In the genomic region with DNA sequence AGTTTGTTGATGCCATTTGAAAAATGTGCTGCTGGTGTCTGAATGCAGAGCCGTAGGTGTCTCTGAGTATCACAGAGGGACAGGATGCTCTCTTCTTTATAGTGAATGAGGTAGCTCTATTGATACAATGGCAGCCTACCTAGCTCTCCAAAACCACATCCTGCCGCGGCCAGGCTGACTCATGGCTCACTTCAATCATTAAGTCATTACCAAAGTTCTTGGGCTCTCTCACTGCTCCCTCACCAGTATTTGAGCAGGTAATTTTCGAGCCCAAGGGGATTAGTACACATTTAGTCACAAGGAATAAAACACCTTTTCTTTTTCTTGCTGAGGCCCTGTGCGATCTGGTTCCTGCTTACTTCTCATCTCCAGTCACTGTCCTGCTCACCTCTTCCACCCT, we compare ENCODE assay signal across 33 cellular contexts.
DNase-seq lines count a peak whose midpoint lies in the region; ATAC-seq, FAIRE-seq and TF ChIP-seq lines count a peak whose summit lies in the region.
"Had no signal": no experiment of that assay in that cellular context is flagged by ENCODE, and none has a peak within 500 bp of the region (broad histone marks: within the 10 kb centered on the region; RNA-seq: fewer than 3 reads in every experiment).

No MANE protein-coding gene starts in this region.

- H3F3A ChIP-seq in MM.1S (ENCODE audit: insufficient read depth, low read length): no peaks in the 10 kb centered on the region

- H2AFZ ChIP-seq in MM.1S (ENCODE audit: low read length) (no peak overlapping the region), GM12878 (ENCODE audit: control insufficient read depth, low read depth, low read length) (no peak overlapping the region)

- SMC1A ChIA-PET in GM12878 (lab: Charles Lee; ENCODE audit: uncharacterized antibody, unreplicated experiment): no interaction called here

- ATAC-seq in GM12878 (no peak), GM21515 (IDR thresholded peaks at IDR 0.05; ENCODE audit: unreplicated experiment) (no peak)
- ATAC-seq: natural killer cell; stimulated activated effector memory CD8-positive, alpha-beta T cell treated with anti-CD3 and anti-CD28 coated beads, Interleukin-12 subunit alpha, Interleukin-12 subunit beta, amount 100 ng/mL, for 72 hours; T-cell had no signal

- H3K4me1 ChIP-seq in MM.1S (ENCODE audit: low read length) (no peaks in the 10 kb centered on the region), GM12878 (ENCODE audit: control insufficient read depth, insufficient read depth, low read length) (no peaks in the 10 kb centered on the region), esophagus squamous epithelium (peaks cover 0 to 13% (median 6%) of the 10 kb centered on the region in 3 donors)
- H3K4me1 ChIP-seq: left ventricle myocardium inferior, SJCRH30 had no signal

- peak; percentile 9 for DNase-seq in activated CD4-positive, alpha-beta T cell treated with anti-CD3 and anti-CD28 coated beads for 48 hours
- no peak for DNase-seq in activated CD4-positive, alpha-beta T cell treated with anti-CD3 and anti-CD28 coated beads for 4 hours
- DNase-seq in Caki2 (ENCODE audit: low read depth) (peak; percentile 14), MM.1S (peak; percentile 72), GM12878 (ENCODE audit: low read depth, low spot score) (no peak), cerebellar cortex (ENCODE audit: low spot score) (no peak), esophagus squamous epithelium (lab: John Stamatoyannopoulos, UW) (no peak)
- DNase-seq: activated CD4-positive, CD25-positive, alpha-beta regulatory T cell treated with anti-CD3 and anti-CD28 coated beads, Interleukin-2, amount 50 U/mL, for 72 hours; activated effector memory CD4-positive, alpha-beta T cell treated with anti-CD3 and anti-CD28 coated beads, Interleukin-2, amount 50 U/mL, for 16 hours; AML-193; brain microvascular endothelial cell; CD8-positive, alpha-beta memory T cell; DMS79; effector CD8-positive, alpha-beta T cell; hippocampal formation; immature natural killer cell; Kasumi-1; left ventricle myocardium inferior; natural killer cell; NCI-H1105; NCI-H2081; NCI-H446; SJCRH30; stimulated activated CD4-positive, alpha-beta T cell treated with anti-CD3 and anti-CD28 coated beads, Interleukin-2, amount 100 ng/mL, for 24 hours; T-cell had no signal

- FAIRE-seq in GM12878 (lab: Jason Lieb, UNC): no peak
- FAIRE-seq: A204.1, colon, frontal cortex, H54 had no signal

- H3K27me3 ChIP-seq in MM.1S (replicated peaks; ENCODE audit: insufficient read depth, low read length) (no peaks in the 10 kb centered on the region), GM12878 (replicated peaks in 1 of 2; ENCODE audit: control insufficient read depth in 2 of 2, insufficient read depth in 2 of 2, low read length in 1 of 2) (no peaks in the 10 kb centered on the region), esophagus squamous epithelium (peaks cover 0 to 8% (median 0%) of the 10 kb centered on the region in 4 donors)
- H3K27me3 ChIP-seq: brain microvascular endothelial cell, SJCRH30 had no signal

- H3K4me2 ChIP-seq in MM.1S (ENCODE audit: low read depth, low read length) (no peak overlapping the region), GM12878 (ENCODE audit: control insufficient read depth, insufficient read depth) (no peak overlapping the region)

- POLR2A ChIA-PET in GM12878 (lab: Charles Lee): no interaction called here

- no peaks in the 10 kb centered on the region for H3K79me2 ChIP-seq in MM.1S (ENCODE audit: low read length)
- H3K79me2 ChIP-seq in GM12878 (ENCODE audit: control insufficient read depth, insufficient read depth, low read length): no peaks in the 10 kb centered on the region

- H3K9me3 ChIP-seq in MM.1S (replicated peaks; ENCODE audit: insufficient read depth, low read length) (no peaks in the 10 kb centered on the region), GM12878 (replicated peaks; ENCODE audit: control insufficient read depth, insufficient read depth, low read length) (no peaks in the 10 kb centered on the region; the same call in 2 of the 3 replicates), esophagus squamous epithelium (no peaks in the 10 kb centered on the region)
- H3K9me3 ChIP-seq: left ventricle myocardium inferior, SJCRH30, suprapubic skin had no signal

- intact Hi-C loops in GM12878 (cut with micrococcal nuclease; ENCODE audit: unreplicated experiment) (no loop called here), esophagus squamous epithelium (cut with DNase I) (no loop called here)

- no peak for TF ChIP-seq EP300 in GM12878 (IDR thresholded peaks at IDR 0.05; ENCODE audit: borderline replicate concordance in 1 of 2, control insufficient read depth in 1 of 2, low read depth in 2 of 2, low read length in 2 of 2)

- H3K9ac ChIP-seq in MM.1S (ENCODE audit: low read length) (no peak overlapping the region), GM12878 (ENCODE audit: control insufficient read depth, insufficient read depth, low read length) (no peak overlapping the region)

- H3K27ac ChIP-seq in MM.1S (ENCODE audit: low read length) (no peak overlapping the region), GM12878 (ENCODE audit: control insufficient read depth, insufficient read depth) (no peak overlapping the region), esophagus squamous epithelium (no peak overlapping the region)
- H3K27ac ChIP-seq: brain microvascular endothelial cell, left ventricle myocardium inferior, SJCRH30, suprapubic skin had no signal

- TF ChIP-seq CTCF in MM.1S (IDR thresholded peaks at IDR 0.05; ENCODE audit: low read length) (no peak), GM12878 (IDR thresholded peaks at IDR 0.05 in 2 of 3, conservative IDR thresholded peaks at IDR 0.05 in 1 of 3; ENCODE audit: control insufficient read depth in 2 of 3, extremely low read depth in 1 of 3, insufficient read depth in 1 of 3, low read depth in 3 of 3, low read length in 3 of 3) (no peak), esophagus squamous epithelium (IDR thresholded peaks at IDR 0.05) (no peak)

- H3K4me3 ChIP-seq in MM.1S (ENCODE audit: low read length) (no peak overlapping the region), GM12878 (no peak overlapping the region), esophagus squamous epithelium (no peak overlapping the region)
- H3K4me3 ChIP-seq: left ventricle myocardium inferior, SJCRH30, skin epidermis, suprapubic skin had no signal

- no peaks in the 10 kb centered on the region for H3K36me3 ChIP-seq in MM.1S (replicated peaks; ENCODE audit: insufficient read depth, low read length)
- H3K36me3 ChIP-seq in GM12878 (ENCODE audit: control insufficient read depth in 2 of 2, insufficient read depth in 2 of 2, low read length in 1 of 2): no peaks in the 10 kb centered on the region
- no peaks in the 10 kb centered on the region for H3K36me3 ChIP-seq in esophagus squamous epithelium
- H3K36me3 ChIP-seq: brain microvascular endothelial cell, left ventricle myocardium inferior, SJCRH30, suprapubic skin had no signal

- TF ChIP-seq POLR2A in GM12878 (IDR thresholded peaks at IDR 0.05; ENCODE audit: low read depth, low read length): no peak
- TF ChIP-seq POLR2A in esophagus squamous epithelium (IDR thresholded peaks at IDR 0.05): no peak

- 6% methylated on average over 5 of the region's 5 CpGs for WGBS in GM12878 (ENCODE audit: insufficient coverage, insufficient replicate concordance, low lambda C conversion rate, missing lambda C conversion rate)
- 34 to 59% methylated on average over 5 of the region's 5 CpGs for WGBS in esophagus squamous epithelium, 2 donors

- RAD21 ChIA-PET in GM12878 (lab: Charles Lee; ENCODE audit: unreplicated experiment): no interaction called here

- CTCF ChIA-PET in GM12878 (lab: Yijun Ruan, JAX): no interaction called here

- in situ Hi-C loops in Caki2 (cut with HindIII; ENCODE audit: low pct_unique_long_range_greater_than_20kb, low sequenced_read_pairs) (no loop called here), GM12878 (cut with MboI) (no loop called here)

- TF ChIP-seq RAD21 in GM12878 (IDR thresholded peaks at IDR 0.05; ENCODE audit: insufficient read depth, low read depth, low read length): no peak

- BruUV-seq in GM12878 (replicated peaks; lab: Mats Ljungman, UMichigan): no TSS peak

- H3K9me2 ChIP-seq in MM.1S (replicated peaks; ENCODE audit: insufficient read depth, low read length): no peaks in the 10 kb centered on the region

- H4K20me1 ChIP-seq in MM.1S (ENCODE audit: insufficient read depth, low read length) (no peaks in the 10 kb centered on the region), GM12878 (ENCODE audit: control insufficient read depth, insufficient read depth) (no peaks in the 10 kb centered on the region)

TF ChIP-seq in GM12878, 131 proteins besides CTCF, POLR2A, EP300 and RAD21 (continues in another document):
- TF ChIP-seq SUPT20H (IDR thresholded peaks at IDR 0.05; ENCODE audit: borderline replicate concordance, control insufficient read depth, low read depth, low read length) (no peak), ZBTB40 (IDR thresholded peaks at IDR 0.05; ENCODE audit: borderline replicate concordance) (no peak), RUNX3 (IDR thresholded peaks at IDR 0.05; ENCODE audit: low read length) (peak; percentile 33; the same call in 1 of the 2 replicates)

Comparison
In these comparisons a context has a peak if more than half of its experiments do, and no peak if none do; other contexts are left out.
1. DNase-seq: peak in activated CD4-positive, alpha-beta T cell treated with anti-CD3 and anti-CD28 coated beads for 48 hours (single experiment), Caki2 (single experiment) and MM.1S (single experiment); none in activated CD4-positive, alpha-beta T cell treated with anti-CD3 and anti-CD28 coated beads for 4 hours (0 of 2), GM12878 (single experiment), cerebellar cortex (single experiment) and esophagus squamous epithelium (single experiment).